In genomic region chr14:65433646-65434045, GRCh38 we compare ENCODE assay signal across 15 cellular contexts. TPM values are rescaled to one million over a fixed set of nuclear protein-coding genes. Genes with fewer than 3 reads are reported as not detected.
DNase-seq lines count a peak whose midpoint lies in the region; ATAC-seq, FAIRE-seq and TF ChIP-seq lines count a peak whose summit lies in the region.
"Had no signal": no experiment of that assay in that cellular context is flagged by ENCODE, and none has a peak within 500 bp of the region (broad histone marks: within the 10 kb centered on the region; RNA-seq: fewer than 3 reads in every experiment).

No MANE protein-coding gene starts in this region.

- peak overlapping the region; percentile 71 for H3K27ac Mint-ChIP-seq in activated naive CD8-positive, alpha-beta T cell treated with anti-CD3 and anti-CD28 coated beads, Interleukin-2, amount 10 ng/mL, durations not matched to agents 7 days and 5 days
- H3K27ac Mint-ChIP-seq in activated naive CD8-positive, alpha-beta T cell treated with anti-CD3 and anti-CD28 coated beads for 36 hours: no peak overlapping the region
- peak overlapping the region; percentile 95 for H3K27ac Mint-ChIP-seq in astrocyte (ENCODE audit: unreplicated experiment)
- H3K27ac Mint-ChIP-seq in stimulated activated memory B cell treated with anti-CD40 and anti-IgM and Interleukin-4, amounts not matched to agents 10 μg/mL and 1 μg/mL and 100 μg/mL, for 72 hours: peak overlapping the region; percentile 29
- H3K27ac Mint-ChIP-seq: activated naive CD4-positive, alpha-beta T cell treated with anti-CD3 and anti-CD28 coated beads for 36 hours had no signal

- no peak overlapping the region for H3K4me2 ChIP-seq in astrocyte (ENCODE audit: low read length)

- H3K4me3 ChIP-seq in astrocyte (ENCODE audit: insufficient read depth, low read depth, low read length): no peak overlapping the region
- H3K4me3 ChIP-seq: body of pancreas, esophagus squamous epithelium, heart right ventricle had no signal

- H3K27me3 Mint-ChIP-seq in activated naive CD8-positive, alpha-beta T cell treated with anti-CD3 and anti-CD28 coated beads, Interleukin-2, amount 10 ng/mL, durations not matched to agents 7 days and 5 days: no peaks in the 10 kb centered on the region
- no peaks in the 10 kb centered on the region for H3K27me3 Mint-ChIP-seq in activated naive CD8-positive, alpha-beta T cell treated with anti-CD3 and anti-CD28 coated beads for 36 hours
- no peaks in the 10 kb centered on the region for H3K27me3 Mint-ChIP-seq in astrocyte (ENCODE audit: low read depth, unreplicated experiment)
- H3K27me3 Mint-ChIP-seq in stimulated activated memory B cell treated with anti-CD40 and anti-IgM and Interleukin-4, amounts not matched to agents 10 μg/mL and 1 μg/mL and 100 μg/mL, for 72 hours: no peaks in the 10 kb centered on the region
- H3K27me3 Mint-ChIP-seq: stimulated activated naive B cell treated with anti-CD40 and anti-IgM and Interleukin-4, amounts not matched to agents 10 μg/mL and 1 μg/mL and 100 μg/mL, for 72 hours had no signal

- peaks cover 13% of the 10 kb centered on the region for H4K20me1 ChIP-seq in astrocyte (ENCODE audit: insufficient read depth, low read length)

- H3K9me3 Mint-ChIP-seq in activated naive CD8-positive, alpha-beta T cell treated with anti-CD3 and anti-CD28 coated beads, Interleukin-2, amount 10 ng/mL, durations not matched to agents 7 days and 5 days: peaks cover 4% of the 10 kb centered on the region
- H3K9me3 Mint-ChIP-seq in activated naive CD8-positive, alpha-beta T cell treated with anti-CD3 and anti-CD28 coated beads for 36 hours: peaks cover 9% of the 10 kb centered on the region
- no peaks in the 10 kb centered on the region for H3K9me3 Mint-ChIP-seq in astrocyte (ENCODE audit: unreplicated experiment)
- H3K9me3 Mint-ChIP-seq in stimulated activated memory B cell treated with anti-CD40 and anti-IgM and Interleukin-4, amounts not matched to agents 10 μg/mL and 1 μg/mL and 100 μg/mL, for 72 hours: no peaks in the 10 kb centered on the region
- H3K9me3 Mint-ChIP-seq: stimulated activated naive B cell treated with anti-CD40 and anti-IgM and Interleukin-4, amounts not matched to agents 10 μg/mL and 1 μg/mL and 100 μg/mL, for 72 hours had no signal

- H3K4me3 Mint-ChIP-seq in activated naive CD8-positive, alpha-beta T cell treated with anti-CD3 and anti-CD28 coated beads, Interleukin-2, amount 10 ng/mL, durations not matched to agents 7 days and 5 days: no peak overlapping the region
- no peak overlapping the region for H3K4me3 Mint-ChIP-seq in activated naive CD8-positive, alpha-beta T cell treated with anti-CD3 and anti-CD28 coated beads for 36 hours
- H3K4me3 Mint-ChIP-seq in astrocyte (ENCODE audit: unreplicated experiment): peak overlapping the region; percentile 68
- H3K4me3 Mint-ChIP-seq in stimulated activated memory B cell treated with anti-CD40 and anti-IgM and Interleukin-4, amounts not matched to agents 10 μg/mL and 1 μg/mL and 100 μg/mL, for 72 hours: peak overlapping the region; percentile 54
- H3K4me3 Mint-ChIP-seq: activated naive CD4-positive, alpha-beta T cell treated with anti-CD3 and anti-CD28 coated beads for 36 hours had no signal

- no peak overlapping the region for H2AFZ ChIP-seq in astrocyte (ENCODE audit: low read depth, low read length)

- no peaks in the 10 kb centered on the region for H3K36me3 ChIP-seq in astrocyte (ENCODE audit: insufficient read depth, low read length)
- H3K36me3 ChIP-seq: heart right ventricle had no signal

- DNase-seq in activated naive CD8-positive, alpha-beta T cell treated with anti-CD3 and anti-CD28 coated beads, Interleukin-2, amount 10 ng/mL, durations not matched to agents 7 days and 5 days: no peak
- no peak for DNase-seq in activated naive CD8-positive, alpha-beta T cell treated with anti-CD3 and anti-CD28 coated beads for 36 hours
- DNase-seq in astrocyte (ENCODE audit: low read depth) (no peak), superior temporal gyrus (ENCODE audit: extremely low spot score) (no peak), HT-29 (ENCODE audit: low spot score) (no peak)
- DNase-seq: activated naive CD4-positive, alpha-beta T cell treated with anti-CD3 and anti-CD28 coated beads for 36 hours; body of pancreas; esophagus squamous epithelium; heart right ventricle; NCI-H345; Right ventricle myocardium superior; stimulated activated naive B cell treated with anti-CD40 and anti-IgM and Interleukin-4, amounts not matched to agents 10 μg/mL and 1 μg/mL and 100 μg/mL, for 72 hours had no signal

- H3K4me1 Mint-ChIP-seq in activated naive CD8-positive, alpha-beta T cell treated with anti-CD3 and anti-CD28 coated beads, Interleukin-2, amount 10 ng/mL, durations not matched to agents 7 days and 5 days: peaks cover 44% of the 10 kb centered on the region
- peaks cover 51% of the 10 kb centered on the region for H3K4me1 Mint-ChIP-seq in activated naive CD8-positive, alpha-beta T cell treated with anti-CD3 and anti-CD28 coated beads for 36 hours
- peaks cover 44% of the 10 kb centered on the region for H3K4me1 Mint-ChIP-seq in astrocyte (ENCODE audit: low read depth, unreplicated experiment)
- peaks cover 72% of the 10 kb centered on the region for H3K4me1 Mint-ChIP-seq in stimulated activated memory B cell treated with anti-CD40 and anti-IgM and Interleukin-4, amounts not matched to agents 10 μg/mL and 1 μg/mL and 100 μg/mL, for 72 hours

- no peaks in the 10 kb centered on the region for H3K27me3 ChIP-seq in astrocyte (ENCODE audit: insufficient read depth, low read length)
- H3K27me3 ChIP-seq: body of pancreas, esophagus squamous epithelium, heart right ventricle had no signal

- peaks cover 42% of the 10 kb centered on the region for H3K36me3 Mint-ChIP-seq in activated naive CD8-positive, alpha-beta T cell treated with anti-CD3 and anti-CD28 coated beads, Interleukin-2, amount 10 ng/mL, durations not matched to agents 7 days and 5 days
- peaks cover 42% of the 10 kb centered on the region for H3K36me3 Mint-ChIP-seq in activated naive CD8-positive, alpha-beta T cell treated with anti-CD3 and anti-CD28 coated beads for 36 hours
- no peaks in the 10 kb centered on the region for H3K36me3 Mint-ChIP-seq in astrocyte (ENCODE audit: low read depth, unreplicated experiment)
- peaks cover 35% of the 10 kb centered on the region for H3K36me3 Mint-ChIP-seq in stimulated activated memory B cell treated with anti-CD40 and anti-IgM and Interleukin-4, amounts not matched to agents 10 μg/mL and 1 μg/mL and 100 μg/mL, for 72 hours

- ATAC-seq in activated naive CD8-positive, alpha-beta T cell treated with anti-CD3 and anti-CD28 coated beads, Interleukin-2, amount 10 ng/mL, durations not matched to agents 7 days and 5 days (ENCODE audit: low read depth): no peak
- ATAC-seq in HG02938 (IDR thresholded peaks at IDR 0.05; ENCODE audit: unreplicated experiment) (peak; percentile 20), GM18909 (IDR thresholded peaks at IDR 0.05; ENCODE audit: poor library complexity, unreplicated experiment) (no peak)
- no peak for ATAC-seq in stimulated activated memory B cell treated with anti-CD40 and anti-IgM and Interleukin-4, amounts not matched to agents 10 μg/mL and 1 μg/mL and 100 μg/mL, for 72 hours
- ATAC-seq: body of pancreas, heart right ventricle had no signal

- peaks cover 21% of the 10 kb centered on the region for H3K4me1 ChIP-seq in astrocyte (ENCODE audit: insufficient read depth, low read length)

- FAIRE-seq in astrocyte (lab: Jason Lieb, UNC): no peak

- POLR2A ChIA-PET in activated naive CD8-positive, alpha-beta T cell treated with anti-CD3 and anti-CD28 coated beads, Interleukin-2, amount 10 ng/mL, durations not matched to agents 7 days and 5 days (lab: Charles Lee): no interaction called here

- H3K9ac ChIP-seq in astrocyte (ENCODE audit: low read length): no peak overlapping the region

- TF ChIP-seq CTCF in astrocyte (IDR thresholded peaks at IDR 0.05; ENCODE audit: insufficient read depth, low read depth, low read length): no peak

- H3K9me3 ChIP-seq in astrocyte (ENCODE audit: insufficient read depth, low read depth, low read length): no peaks in the 10 kb centered on the region
- H3K9me3 ChIP-seq: body of pancreas, esophagus squamous epithelium had no signal

- H3K79me2 ChIP-seq in astrocyte (ENCODE audit: insufficient read depth, low read length): peaks cover 97% of the 10 kb centered on the region

- H3K27ac ChIP-seq in astrocyte (ENCODE audit: low read depth, low read length): no peak overlapping the region
- H3K27ac ChIP-seq: body of pancreas, esophagus squamous epithelium, heart right ventricle had no signal

RNA-seq across cellular contexts. Expression of gene FUT8, which starts 21.1 kb away (rescaled TPM):
- 10 to 100 TPM; 82.7 to 86.4 TPM for total RNA-seq in activated naive CD8-positive, alpha-beta T cell treated with anti-CD3 and anti-CD28 coated beads, Interleukin-2, amount 10 ng/mL, durations not matched to agents 7 days and 5 days
- total RNA-seq in activated naive CD8-positive, alpha-beta T cell treated with anti-CD3 and anti-CD28 coated beads for 36 hours: 10 to 100 TPM; 58.6 to 65.6 TPM
- total RNA-seq in astrocyte: 52.7 and 57.4 TPM in 2 replicates
- total RNA-seq in HT-29 (2014; rRNA removed; shearing (Covaris generic)): 2.8 and 2.9 TPM in 2 replicates

Comparison
In these comparisons a context has a peak if more than half of its experiments do, and no peak if none do; other contexts are left out.
1. H3K4me3 Mint-ChIP-seq: peak in astrocyte (single experiment) and stimulated activated memory B cell treated with anti-CD40 and anti-IgM and Interleukin-4, amounts not matched to agents 10 μg/mL and 1 μg/mL and 100 μg/mL, for 72 hours (single experiment); none in activated naive CD8-positive, alpha-beta T cell treated with anti-CD3 and anti-CD28 coated beads, Interleukin-2, amount 10 ng/mL, durations not matched to agents 7 days and 5 days (single experiment) and activated naive CD8-positive, alpha-beta T cell treated with anti-CD3 and anti-CD28 coated beads for 36 hours (single experiment).
2. RNA of gene FUT8, which starts 21.1 kb away (total RNA-seq): 82.7 to 86.4 TPM in activated naive CD8-positive, alpha-beta T cell treated with anti-CD3 and anti-CD28 coated beads, Interleukin-2, amount 10 ng/mL, durations not matched to agents 7 days and 5 days, 58.6 to 65.6 TPM in activated naive CD8-positive, alpha-beta T cell treated with anti-CD3 and anti-CD28 coated beads for 36 hours and 52.7 to 57.4 TPM in astrocyte; 2.8 to 2.9 TPM in HT-29; every median in the first group is over 10 times any median in the second.